10 cellular contexts compared by ENCODE assay signal in genomic region chr1:109793089-109793485, GRCh38. TPM values are rescaled to one million over a fixed set of nuclear protein-coding genes. Genes with fewer than 3 reads are reported as not detected.
DNase-seq lines count a peak whose midpoint lies in the region; ATAC-seq and TF ChIP-seq lines count a peak whose summit lies in the region.
"Had no signal": no experiment of that assay in that cellular context is flagged by ENCODE, and none has a peak within 500 bp of the region (broad histone marks: within the 10 kb centered on the region; RNA-seq: fewer than 3 reads in every experiment).

No MANE protein-coding gene starts in this region.

- no peak overlapping the region for H3K4me3 ChIP-seq in A673 (ENCODE audit: low read depth, low read length, poor library complexity, severe bottlenecking)

- in situ Hi-C loops in GM13976 (cut with MboI; ENCODE audit: low sequenced_read_pairs, unreplicated experiment): no loop called here

- POLR2A ChIA-PET in A673 (lab: Charles Lee; ENCODE audit: low non-redundant PET): interaction anchor here (0.7 kb wide), 1 partner anchor 13 kb away, joined by 5 read pairs; no protein-coding TSS in a partner anchor

- no peaks in the 10 kb centered on the region for H3K36me3 Mint-ChIP-seq in nephron progenitor cell (ENCODE audit: low read depth)

- DNase-seq in A673 (ENCODE audit: low spot score) (no peak), OCI-M1 (lab: John Stamatoyannopoulos, UW) (peak; percentile 60), ecto neural progenitor cell (ENCODE audit: low spot score) (peak; percentile 41), nephron progenitor cell (no peak), NCI-H2081 treated with DMSO at 0.1 percent for 48 hours (lab: John Stamatoyannopoulos, UW) (no peak), GM13976 (ENCODE audit: low spot score) (no peak), NCI-H82 (lab: John Stamatoyannopoulos, UW) (no peak)

- H3K4me1 Mint-ChIP-seq in nephron progenitor cell: peaks cover 74% of the 10 kb centered on the region

- TF ChIP-seq CTCF in A673 (conservative IDR thresholded peaks at IDR 0.05; ENCODE audit: low read depth, low read length) (no peak), nephron progenitor cell (IDR thresholded peaks at IDR 0.05) (no peak), GM13976 (IDR thresholded peaks at IDR 0.05; ENCODE audit: borderline replicate concordance, control extremely low read depth, extremely low read depth, insufficient read depth, missing control alignments) (no peak)

- intact Hi-C loops in A673 (cut with micrococcal nuclease; ENCODE audit: unreplicated experiment): no loop called here

- peak overlapping the region; percentile 60 for H3K27ac ChIP-seq in A673 (ENCODE audit: low read depth, low read length, poor library complexity, severe bottlenecking)
- H3K27ac ChIP-seq: KMS-11 had no signal

- peaks cover 37% of the 10 kb centered on the region for H3K4me1 ChIP-seq in A673 (ENCODE audit: insufficient read depth, low read length, poor library complexity, severe bottlenecking)

- CTCF ChIA-PET in A673 (lab: Charles Lee): interaction anchor here (1.8 to 3.2 kb wide), 2 partner anchors 16 to 191 kb away, joined by 4 to 24 read pairs; partner anchors contain the start of gene AHCYL1

- peaks cover under 1% of the 10 kb centered on the region for H3K27me3 Mint-ChIP-seq in nephron progenitor cell (ENCODE audit: low read depth, poor library complexity)

- H3K36me3 ChIP-seq in A673 (ENCODE audit: insufficient read depth, low read length, poor library complexity, severe bottlenecking): no peaks in the 10 kb centered on the region

- H3K9me3 ChIP-seq in A673 (ENCODE audit: low read depth, low read length, poor library complexity, severe bottlenecking): no peaks in the 10 kb centered on the region

- no peaks in the 10 kb centered on the region for H3K27me3 ChIP-seq in A673 (replicated peaks; ENCODE audit: insufficient read depth, low read depth, low read length, poor library complexity)

- ATAC-seq in HG02852 (IDR thresholded peaks at IDR 0.05; ENCODE audit: unreplicated experiment): no peak

- H3K27ac Mint-ChIP-seq in nephron progenitor cell: peak overlapping the region; percentile 55
- H3K27ac Mint-ChIP-seq: dendritic cell treated with granulocyte-macrophage colony-stimulating factor and Interleukin-4, amounts not matched to agents 40 ng/mL and 50 ng/mL, for 4 days had no signal

- peak overlapping the region; percentile 53 for H3K4me3 Mint-ChIP-seq in nephron progenitor cell
- H3K4me3 Mint-ChIP-seq: dendritic cell treated with granulocyte-macrophage colony-stimulating factor and Interleukin-4, amounts not matched to agents 40 ng/mL and 50 ng/mL, for 4 days had no signal

- BruUV-seq in A673 (replicated peaks; lab: Mats Ljungman, UMichigan): no TSS peak

- no peaks in the 10 kb centered on the region for H3K9me3 Mint-ChIP-seq in nephron progenitor cell
- H3K9me3 Mint-ChIP-seq: dendritic cell treated with granulocyte-macrophage colony-stimulating factor and Interleukin-4, amounts not matched to agents 40 ng/mL and 50 ng/mL, for 4 days had no signal

RNA-seq across cellular contexts. Expression of gene EPS8L3, which starts 29.4 kb away (rescaled TPM):
- not detected in 2 replicates for total RNA-seq in A673 (2021)

RNA-seq across cellular contexts. Expression of gene GSTM3, which starts 52.2 kb away (rescaled TPM):
- 72.2 and 73.4 TPM in 2 replicates for total RNA-seq in A673 (2021)

Comparison
In these comparisons a context has a peak if more than half of its experiments do, and no peak if none do; other contexts are left out.
1. DNase-seq: peak in OCI-M1 (single experiment) and ecto neural progenitor cell (single experiment); none in A673 (single experiment), nephron progenitor cell (single experiment), NCI-H2081 treated with DMSO at 0.1 percent for 48 hours (single experiment), GM13976 (single experiment) and NCI-H82 (single experiment).